9 cellular contexts compared by ENCODE assay signal in the genomic region with DNA sequence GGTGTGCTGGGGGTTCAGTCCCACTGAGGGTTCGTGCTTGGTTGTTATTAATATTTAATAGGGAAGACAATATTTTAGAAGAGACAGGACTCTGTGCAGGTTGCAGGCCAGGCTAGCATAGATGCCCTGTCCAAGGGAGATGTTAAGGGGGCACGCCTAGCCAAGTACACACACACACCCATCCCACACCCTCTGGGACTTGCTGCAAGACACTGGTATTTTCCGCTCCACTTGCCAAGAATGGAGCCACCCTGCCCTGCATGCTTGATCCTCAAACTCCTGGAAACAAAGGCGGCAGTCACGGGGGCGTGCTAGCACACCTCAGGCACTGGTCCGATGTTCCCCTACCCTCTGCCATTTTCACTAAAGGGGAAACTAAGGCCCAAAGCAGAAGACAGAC.
A peak's percentile ranks its signal among the peaks of the same experiment; 100 is the strongest.
DNase-seq lines count a peak whose midpoint lies in the region; ATAC-seq and TF ChIP-seq lines count a peak whose summit lies in the region.
"Had no signal": no experiment of that assay in that cellular context is flagged by ENCODE, and none has a peak within 500 bp of the region (broad histone marks: within the 10 kb centered on the region; RNA-seq: fewer than 3 reads in every experiment).

No MANE protein-coding gene starts in this region.

- H3K36me3 ChIP-seq in right atrium auricular region: no peaks in the 10 kb centered on the region
- no peaks in the 10 kb centered on the region for H3K36me3 ChIP-seq in gastroesophageal sphincter

- H3K27me3 ChIP-seq in right atrium auricular region: no peaks in the 10 kb centered on the region
- no peaks in the 10 kb centered on the region for H3K27me3 ChIP-seq in gastroesophageal sphincter

- H3K9me3 ChIP-seq in right atrium auricular region (no peaks in the 10 kb centered on the region), gastroesophageal sphincter (no peaks in the 10 kb centered on the region)

- H3K27ac Mint-ChIP-seq in neural crest cell (ENCODE audit: unreplicated experiment): peak overlapping the region; percentile 70

- no peak overlapping the region for H3K4me3 Mint-ChIP-seq in neural crest cell

- no peaks in the 10 kb centered on the region for H3K9me3 Mint-ChIP-seq in neural crest cell

- peaks cover 97% of the 10 kb centered on the region for H3K4me1 Mint-ChIP-seq in neural crest cell

- no peaks in the 10 kb centered on the region for H3K36me3 Mint-ChIP-seq in neural crest cell (ENCODE audit: low read depth)

- peak; percentile 58 for ATAC-seq in Right ventricle myocardium superior (ENCODE audit: poor library complexity)
- peak; percentile 79 for ATAC-seq in gastroesophageal sphincter
- ATAC-seq in GM18520 (IDR thresholded peaks at IDR 0.05; ENCODE audit: unreplicated experiment): no peak

- peak overlapping the region in 1 of 2 donors; percentile 45 for H3K27ac ChIP-seq in right atrium auricular region
- H3K27ac ChIP-seq in gastroesophageal sphincter: peak overlapping the region; percentile 70 to 89 (median 85)

- H3K4me3 ChIP-seq in right atrium auricular region (no peak overlapping the region), gastroesophageal sphincter (no peak overlapping the region)

- intact Hi-C loops in Right ventricle myocardium superior (cut with DNase I): no loop called here

- DNase-seq in Right ventricle myocardium superior (no peak), right atrium auricular region (ENCODE audit: low spot score) (no peak), neural crest cell (ENCODE audit: low read depth, low spot score) (no peak), T1000 (lab: John Stamatoyannopoulos, UW) (no peak)
- DNase-seq in stimulated activated CD4-positive, alpha-beta T cell treated with anti-CD3 and anti-CD28 coated beads, Interleukin-4, amount 100 ng/mL, for 24 hours: no peak
- DNase-seq in NK-92 treated with Interleukin-12 subunit alpha and Interleukin-12 subunit beta, amount 100 ng/mL, for 24 hours (lab: John Stamatoyannopoulos, UW): no peak
- DNase-seq: AML-193 had no signal

- 0% methylated on average over 1 to 5 of the region's 7 CpGs for WGBS in gastroesophageal sphincter (ENCODE audit: low coverage in 1 of 2), 2 donors

- H3K4me1 ChIP-seq in right atrium auricular region (peaks cover 0 to 70% of the 10 kb centered on the region in 2 donors), gastroesophageal sphincter (peaks cover 0 to 98% (median 40%) of the 10 kb centered on the region in 3 donors)

- H3K27me3 Mint-ChIP-seq in neural crest cell (ENCODE audit: low read depth): no peaks in the 10 kb centered on the region

- TF ChIP-seq EP300 in gastroesophageal sphincter (IDR thresholded peaks at IDR 0.05): no peak

- TF ChIP-seq CTCF in right atrium auricular region (IDR thresholded peaks at IDR 0.05) (no peak), gastroesophageal sphincter (IDR thresholded peaks at IDR 0.05) (no peak), neural crest cell (conservative IDR thresholded peaks at IDR 0.05) (no peak)

- TF ChIP-seq POLR2A in gastroesophageal sphincter (IDR thresholded peaks at IDR 0.05): no peak
